ENCODE assay signal across 18 cellular contexts in genomic region chr10:133442967-133443924, GRCh38. TPM values are rescaled to one million over a fixed set of nuclear protein-coding genes. Genes with fewer than 3 reads are reported as not detected.
DNase-seq lines count a peak whose midpoint lies in the region; ATAC-seq, FAIRE-seq and TF ChIP-seq lines count a peak whose summit lies in the region.
"Had no signal": no experiment of that assay in that cellular context is flagged by ENCODE, and none has a peak within 500 bp of the region (broad histone marks: within the 10 kb centered on the region; RNA-seq: fewer than 3 reads in every experiment).

No MANE protein-coding gene starts in this region.

- peaks cover 0 to 12% of the 10 kb centered on the region in 2 experiments; a peak in 1 of 5 replicates for H3K4me1 ChIP-seq in K562 (replicated peaks in 1 of 2; ENCODE audit: control insufficient read depth in 2 of 2, insufficient read depth in 2 of 2, low read length in 2 of 2)
- H3K4me1 ChIP-seq: parathyroid adenoma, transverse colon had no signal

- H3K4me1 Mint-ChIP-seq in activated CD4-positive, alpha-beta T cell treated with anti-CD3 and anti-CD28 coated beads for 36 hours = peaks cover 17% of the 10 kb centered on the region
- H3K4me1 Mint-ChIP-seq in natural killer cell treated with Interleukin-12 subunit alpha and Interleukin-12 subunit beta and Interleukin-15 and Interleukin-18, amount 100 ng/mL, for 72 hours (ENCODE audit: low read depth in 2 of 2) = peaks cover 17 to 33% of the 10 kb centered on the region in 2 donors

- H3K27me3 Mint-ChIP-seq in activated CD4-positive, alpha-beta T cell treated with anti-CD3 and anti-CD28 coated beads for 36 hours = peaks cover 4% of the 10 kb centered on the region
- H3K27me3 Mint-ChIP-seq in natural killer cell treated with Interleukin-12 subunit alpha and Interleukin-12 subunit beta and Interleukin-15 and Interleukin-18, amount 100 ng/mL, for 72 hours = peaks cover 0 to 3% of the 10 kb centered on the region in 2 donors

- no peak overlapping the region for H3K9ac ChIP-seq in K562 (ENCODE audit: insufficient read depth in 1 of 2, low read depth in 2 of 2, low read length in 2 of 2)
- H3K9ac ChIP-seq: parathyroid adenoma had no signal

- ATAC-seq in activated CD4-positive, alpha-beta T cell treated with anti-CD3 and anti-CD28 coated beads for 36 hours = no peak
- ATAC-seq in K562 = no peak
- ATAC-seq in natural killer cell treated with Interleukin-12 subunit alpha and Interleukin-12 subunit beta and Interleukin-15 and Interleukin-18, amount 100 ng/mL, for 72 hours = no peak
- no peak for ATAC-seq in GM19467 (IDR thresholded peaks at IDR 0.05; ENCODE audit: unreplicated experiment)

- TF ChIP-seq RAD21 in K562 (CRISPR knock-in tag; conservative IDR thresholded peaks at IDR 0.05 in 1 of 2, IDR thresholded peaks at IDR 0.05 in 1 of 2) = no peak

- no peaks in the 10 kb centered on the region for H4K20me1 ChIP-seq in K562 (replicated peaks; ENCODE audit: control insufficient read depth, insufficient read depth, low read length)

- H3K27ac ChIP-seq in K562 (ENCODE audit: extremely low read depth, low read depth, low read length) = no peak overlapping the region
- H3K27ac ChIP-seq: parathyroid adenoma, RWPE1, transverse colon had no signal

- no peaks in the 10 kb centered on the region for H3K36me3 ChIP-seq in K562 (ENCODE audit: control insufficient read depth, insufficient read depth, low read length)
- H3K36me3 ChIP-seq: transverse colon had no signal

- DNase-seq in activated CD4-positive, alpha-beta T cell treated with anti-CD3 and anti-CD28 coated beads for 36 hours = no peak
- DNase-seq in activated CD4-positive, alpha-beta T cell treated with anti-CD3 and anti-CD28 coated beads, Interleukin-2, amount 50 U/mL, for 4 hours = no peak
- DNase-seq in D341Med (ENCODE audit: low spot score) (peak; percentile 1), K562 (ENCODE audit: extremely low read depth in 1 of 4, low spot score in 3 of 4) (no peak), HEK293T (ENCODE audit: extremely low spot score) (no peak), SW 1271 (lab: John Stamatoyannopoulos, UW) (no peak)
- DNase-seq in natural killer cell treated with Interleukin-12 subunit alpha and Interleukin-12 subunit beta and Interleukin-15 and Interleukin-18, amount 100 ng/mL, for 72 hours (ENCODE audit: low spot score) = no peak
- DNase-seq: EL; hypothalamus; Karpas-422; NCI-H1417; stimulated activated naive CD4-positive, alpha-beta T cell; transverse colon had no signal

- no peaks in the 10 kb centered on the region for H3K79me2 ChIP-seq in K562 (ENCODE audit: control insufficient read depth, insufficient read depth, low read length)
- H3K79me2 ChIP-seq: parathyroid adenoma had no signal

- WGBS in K562 (ENCODE audit: insufficient coverage, low coverage, missing lambda C conversion rate) = 13% methylated on average over 16 of the region's 16 CpGs

- H3K27me3 ChIP-seq in K562 (ENCODE audit: control insufficient read depth in 2 of 2, insufficient read depth in 2 of 2, low read length in 2 of 2) = peaks cover 0 to 7% of the 10 kb centered on the region in 2 experiments; a peak in 1 of 5 replicates
- H3K27me3 ChIP-seq: transverse colon had no signal

- POLR2A ChIA-PET in activated CD4-positive, alpha-beta T cell treated with anti-CD3 and anti-CD28 coated beads for 36 hours (lab: Charles Lee) = no interaction called here
- POLR2A ChIA-PET in K562 (lab: Yijun Ruan, JAX) (no interaction called here), HEK293T (lab: Yijun Ruan, JAX) (no interaction called here)

- peak overlapping the region; percentile 29 for H3K27ac Mint-ChIP-seq in activated CD4-positive, alpha-beta T cell treated with anti-CD3 and anti-CD28 coated beads for 36 hours
- peak overlapping the region in 1 of 2 donors; percentile 68 for H3K27ac Mint-ChIP-seq in natural killer cell treated with Interleukin-12 subunit alpha and Interleukin-12 subunit beta and Interleukin-15 and Interleukin-18, amount 100 ng/mL, for 72 hours

- no peak overlapping the region for H3K4me3 ChIP-seq in K562
- H3K4me3 ChIP-seq: transverse colon had no signal

- no peak for TF ChIP-seq CTCF in K562 (IDR thresholded peaks at IDR 0.05 in 2 of 3, conservative IDR thresholded peaks at IDR 0.05 in 1 of 3; ENCODE audit: insufficient read depth in 2 of 3, low read depth in 1 of 3, low read length in 3 of 3)

- in situ Hi-C loops in K562 (cut with MboI) = no loop called here

- H3K36me3 Mint-ChIP-seq in activated CD4-positive, alpha-beta T cell treated with anti-CD3 and anti-CD28 coated beads for 36 hours (ENCODE audit: low read depth) = peaks cover 20% of the 10 kb centered on the region
- peaks cover 23% of the 10 kb centered on the region for H3K36me3 Mint-ChIP-seq in natural killer cell treated with Interleukin-12 subunit alpha and Interleukin-12 subunit beta and Interleukin-15 and Interleukin-18, amount 100 ng/mL, for 72 hours

- peaks cover 18% of the 10 kb centered on the region for H3K9me3 Mint-ChIP-seq in activated CD4-positive, alpha-beta T cell treated with anti-CD3 and anti-CD28 coated beads for 36 hours (ENCODE audit: low read depth)
- peaks cover 13% of the 10 kb centered on the region for H3K9me3 Mint-ChIP-seq in natural killer cell treated with Interleukin-12 subunit alpha and Interleukin-12 subunit beta and Interleukin-15 and Interleukin-18, amount 100 ng/mL, for 72 hours

- no peak for FAIRE-seq in K562 (lab: Jason Lieb, UNC)
- FAIRE-seq: A204.1 had no signal

- intact Hi-C loops in activated CD4-positive, alpha-beta T cell treated with anti-CD3 and anti-CD28 coated beads for 36 hours (cut with DNase I, micrococcal nuclease) = no loop called here
- intact Hi-C loops in K562 (cut with micrococcal nuclease) = loop anchor here (5.0 kb wide), 1 partner anchor 116 kb away; no protein-coding TSS in a partner anchor

- peaks cover 4% of the 10 kb centered on the region; the same call in 1 of the 2 replicates for H3K9me3 ChIP-seq in K562 (replicated peaks; ENCODE audit: control insufficient read depth, insufficient read depth, low read depth, low read length)

- no peaks in the 10 kb centered on the region for H3K9me1 ChIP-seq in K562 (ENCODE audit: control insufficient read depth, insufficient read depth, low read length)

- no peak overlapping the region for H3K4me3 Mint-ChIP-seq in activated CD4-positive, alpha-beta T cell treated with anti-CD3 and anti-CD28 coated beads for 36 hours
- peak overlapping the region; percentile 51 for H3K4me3 Mint-ChIP-seq in natural killer cell treated with Interleukin-12 subunit alpha and Interleukin-12 subunit beta and Interleukin-15 and Interleukin-18, amount 100 ng/mL, for 72 hours

- no peak for TF ChIP-seq POLR2A in K562 (conservative IDR thresholded peaks at IDR 0.05)

- CTCF ChIA-PET in activated CD4-positive, alpha-beta T cell treated with anti-CD3 and anti-CD28 coated beads for 36 hours (lab: Charles Lee) = interaction anchor here (1.7 kb wide), 1 partner anchor 8 kb away, joined by 5 read pairs; no protein-coding TSS in a partner anchor
- CTCF ChIA-PET in K562 (lab: Yijun Ruan, JAX; ENCODE audit: low intra/inter-chr PET ratio) (no interaction called here), HEK293T (lab: Yijun Ruan, JAX) (no interaction called here)

- TF ChIP-seq EP300 in K562 (IDR thresholded peaks at IDR 0.05; ENCODE audit: low read length) = no peak

- no peak overlapping the region for H2AFZ ChIP-seq in K562 (ENCODE audit: low read depth, low read length)
- H2AFZ ChIP-seq: parathyroid adenoma had no signal

- H3K4me2 ChIP-seq in K562 (ENCODE audit: insufficient read depth, low read length) = no peak overlapping the region

- no TSS peak for BruUV-seq in K562 (replicated peaks; lab: Mats Ljungman, UMichigan)

RNA-seq across cellular contexts. Expression of gene SCART1, which starts 10.5 kb away (rescaled TPM):
- total RNA-seq in activated CD4-positive, alpha-beta T cell treated with anti-CD3 and anti-CD28 coated beads for 36 hours = 1 to 10 TPM; 1.4 to 1.7 TPM
- total RNA-seq in K562 (2011; cell fraction: chromatin; rRNA removed; ENCODE audit: low replicate concordance) = 87.0 and 88.3 TPM in 2 replicates
- total RNA-seq in K562 (2011; cell fraction: nucleolus; rRNA removed) = 46.7 and 54.5 TPM in 2 replicates
- 44.7 and 52.3 TPM in 2 replicates for total RNA-seq in K562 (2011; cell fraction: nucleoplasm; rRNA removed)
- total RNA-seq in K562 (2014; rRNA removed) = 2.8 and 3.2 TPM in 2 replicates
- total RNA-seq in K562 (2014; rRNA removed; fragmentation: Illumina TruSeq; extraction: Trizol) = 2.6 and 2.7 TPM in 2 replicates
- 4.5 and 4.9 TPM in 2 replicates for total RNA-seq in K562 (2015; rRNA removed; fragmentation: Illumina TruSeq; extraction: Trizol)
- 4.4 and 5.5 TPM in 2 replicates for total RNA-seq in K562 (2021)
- 4.5 and 14.0 TPM in 2 replicates for polyA plus RNA-seq in K562 (2011; rRNA removed)
- polyA plus RNA-seq in K562 (2011; cell fraction: cytosol; rRNA removed) = 1.7 and 5.6 TPM in 2 replicates
- polyA plus RNA-seq in K562 (2011; cell fraction: nucleus; rRNA removed) = 42.0 and 78.3 TPM in 2 replicates
- polyA plus RNA-seq in K562 (2012) = 15.1 and 17.5 TPM in 2 replicates
- 4.7 and 6.5 TPM in 2 replicates for polyA plus RNA-seq in K562 (2014; fragmentation: Illumina TruSeq; extraction: Trizol)
- polyA plus RNA-seq in K562 (2014; fragmentation: Nextera tagmentation; extraction: Ambion mirVana) = under 1 TPM; 0.18 to 0.29 TPM
- polyA plus RNA-seq in K562 (2014; rRNA removed) = 4.2 and 4.9 TPM in 2 replicates
- polyA minus RNA-seq in K562 (2011; rRNA and poly(A)+ RNA removed) = 3.4 and 4.8 TPM in 2 replicates
- polyA minus RNA-seq in K562 (2011; cell fraction: cytosol; rRNA and poly(A)+ RNA removed) = 1.5 and 2.5 TPM in 2 replicates
- polyA minus RNA-seq in K562 (2011; cell fraction: nucleus; rRNA and poly(A)+ RNA removed) = 7.1 and 13.8 TPM in 2 replicates
- total RNA-seq in natural killer cell treated with Interleukin-12 subunit alpha and Interleukin-12 subunit beta and Interleukin-15 and Interleukin-18, amount 100 ng/mL, for 72 hours = 1 to 10 TPM; 2.0 to 3.6 TPM

RNA-seq across cellular contexts. Expression of gene SPRN, which starts 18.8 kb away (rescaled TPM):
- total RNA-seq in activated CD4-positive, alpha-beta T cell treated with anti-CD3 and anti-CD28 coated beads for 36 hours = not detected
- not detected in 2 replicates for total RNA-seq in K562 (2011; cell fraction: chromatin; rRNA removed; ENCODE audit: low replicate concordance)
- not detected in 2 replicates for total RNA-seq in K562 (2011; cell fraction: nucleolus; rRNA removed)
- total RNA-seq in K562 (2011; cell fraction: nucleoplasm; rRNA removed) = not detected in 2 replicates
- total RNA-seq in K562 (2014; rRNA removed) (not detected in 2 replicates), K562 (2014; rRNA removed; fragmentation: Illumina TruSeq; extraction: Trizol) (not detected in 2 replicates), K562 (2015; rRNA removed; fragmentation: Illumina TruSeq; extraction: Trizol) (not detected in 2 replicates), K562 (2021) (not detected in 2 replicates)
- polyA plus RNA-seq in K562 (2011; rRNA removed) (not detected in 2 replicates), K562 (2014; fragmentation: Illumina TruSeq; extraction: Trizol) (not detected in 2 replicates), K562 (2014; fragmentation: Nextera tagmentation; extraction: Ambion mirVana) (under 1 TPM in 1 of 2 experiments, not detected in 1; 0.04 TPM), K562 (2014; rRNA removed) (not detected in 2 replicates)
- polyA plus RNA-seq in K562 (2011; cell fraction: cytosol; rRNA removed) = not detected in 2 replicates
- polyA plus RNA-seq in K562 (2011; cell fraction: nucleus; rRNA removed) = not detected in 2 replicates
- polyA plus RNA-seq in K562 (2012) = 1.2 and 1.6 TPM in 2 replicates
- polyA minus RNA-seq in K562 (2011; rRNA and poly(A)+ RNA removed) = not detected in 2 replicates
- not detected in 2 replicates for polyA minus RNA-seq in K562 (2011; cell fraction: cytosol; rRNA and poly(A)+ RNA removed)
- not detected in 2 replicates for polyA minus RNA-seq in K562 (2011; cell fraction: nucleus; rRNA and poly(A)+ RNA removed)
- total RNA-seq in natural killer cell treated with Interleukin-12 subunit alpha and Interleukin-12 subunit beta and Interleukin-15 and Interleukin-18, amount 100 ng/mL, for 72 hours = not detected
- total RNA-seq: T-helper 1 cell treated with Interleukin-12 subunit alpha and Interleukin-12 subunit beta and Interleukin-4 antibody, amounts not matched to agents 30 ng/mL and 1 ng/mL, for 36 hours; transverse colon had no signal

RNA-seq across cellular contexts. Expression of gene MTG1, which starts 49.3 kb away (rescaled TPM):
- 10 to 100 TPM; 46.9 to 52.1 TPM for total RNA-seq in activated CD4-positive, alpha-beta T cell treated with anti-CD3 and anti-CD28 coated beads for 36 hours
- total RNA-seq in K562 (2011; cell fraction: chromatin; rRNA removed; ENCODE audit: low replicate concordance) = 121 and 197 TPM in 2 replicates
- total RNA-seq in K562 (2011; cell fraction: nucleolus; rRNA removed) = 101 and 119 TPM in 2 replicates
- 85.3 and 89.5 TPM in 2 replicates for total RNA-seq in K562 (2011; cell fraction: nucleoplasm; rRNA removed)
- total RNA-seq in K562 (2014; rRNA removed) (11.6 and 16.9 TPM in 2 replicates), K562 (2014; rRNA removed; fragmentation: Illumina TruSeq; extraction: Trizol) (10.1 and 13.8 TPM in 2 replicates), K562 (2015; rRNA removed; fragmentation: Illumina TruSeq; extraction: Trizol) (13.8 and 15.4 TPM in 2 replicates), K562 (2021) (18.1 and 18.2 TPM in 2 replicates)
- polyA plus RNA-seq in K562 (2011; rRNA removed) (24.1 and 27.1 TPM in 2 replicates), K562 (2014; fragmentation: Illumina TruSeq; extraction: Trizol) (19.5 and 22.1 TPM in 2 replicates), K562 (2014; fragmentation: Nextera tagmentation; extraction: Ambion mirVana) (1 to 10 TPM; 2.8 to 3.0 TPM), K562 (2014; rRNA removed) (23.0 and 28.2 TPM in 2 replicates)
- polyA plus RNA-seq in K562 (2011; cell fraction: cytosol; rRNA removed) = 17.9 and 25.1 TPM in 2 replicates
- 72.9 and 146 TPM in 2 replicates for polyA plus RNA-seq in K562 (2011; cell fraction: nucleus; rRNA removed)
- polyA plus RNA-seq in K562 (2012) = 16.4 and 17.9 TPM in 2 replicates
- 25.9 and 28.3 TPM in 2 replicates for polyA minus RNA-seq in K562 (2011; rRNA and poly(A)+ RNA removed)
- polyA minus RNA-seq in K562 (2011; cell fraction: cytosol; rRNA and poly(A)+ RNA removed) = 16.2 and 17.5 TPM in 2 replicates
- 29.9 and 33.8 TPM in 2 replicates for polyA minus RNA-seq in K562 (2011; cell fraction: nucleus; rRNA and poly(A)+ RNA removed)
- total RNA-seq in natural killer cell treated with Interleukin-12 subunit alpha and Interleukin-12 subunit beta and Interleukin-15 and Interleukin-18, amount 100 ng/mL, for 72 hours = 100 to 1,000 TPM in 1 of 2 donors, 10 to 100 TPM in 1; 44.2 to 105 TPM
